ENCODE assay signal across 28 cellular contexts in the genomic region with DNA sequence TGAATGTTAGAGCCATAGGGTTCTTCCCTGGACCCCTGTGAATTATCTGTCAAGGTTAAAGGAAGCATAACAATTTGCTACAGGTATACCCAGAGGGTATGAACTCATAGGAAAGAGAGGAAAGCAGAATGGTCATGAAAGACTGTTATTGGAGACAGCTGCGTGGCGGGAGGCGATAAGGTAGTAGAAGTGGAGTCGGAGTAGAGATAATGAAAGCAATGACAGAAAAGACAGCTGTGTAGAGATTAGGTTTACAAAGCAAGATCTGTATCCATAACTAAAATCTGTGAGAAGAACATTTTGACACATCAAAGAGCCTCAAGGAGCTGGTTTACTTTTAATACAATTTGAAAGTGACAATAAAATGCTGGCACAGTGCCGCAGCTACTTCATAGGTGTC.
"Had no signal": no experiment of that assay in that cellular context is flagged by ENCODE, and none has a peak within 500 bp of the region (broad histone marks: within the 10 kb centered on the region; RNA-seq: fewer than 3 reads in every experiment).

No MANE protein-coding gene starts in this region.

- H3K4me1 Mint-ChIP-seq: activated CD4-positive, alpha-beta T cell treated with anti-CD3 and anti-CD28 coated beads, Interleukin-2, amount 10 ng/mL, durations not matched to agents 24 days and 14 days; activated naive CD4-positive, alpha-beta T cell treated with anti-CD3 and anti-CD28 coated beads, Interleukin-2, amount 50 U/mL, for 24 hours; activated naive CD8-positive, alpha-beta T cell treated with anti-CD3 and anti-CD28 coated beads, Interleukin-2, amount 10 ng/mL, durations not matched to agents 7 days and 5 days; activated T-helper 17 cell treated with anti-CD3 and anti-CD28 coated beads, Interleukin-2, amount 50 U/mL, for 72 hours had no signal

- H3K27me3 ChIP-seq: ascending aorta, cardiac muscle cell, MG63 had no signal

- H3K4me2 ChIP-seq: PC-9 had no signal

- H3K4me3 Mint-ChIP-seq: activated CD4-positive, alpha-beta T cell treated with anti-CD3 and anti-CD28 coated beads, Interleukin-2, amount 10 ng/mL, durations not matched to agents 24 days and 14 days; activated CD8-positive, alpha-beta T cell treated with anti-CD3 and anti-CD28 coated beads for 36 hours; activated naive CD4-positive, alpha-beta T cell treated with anti-CD3 and anti-CD28 coated beads, Interleukin-2, amount 50 U/mL, for 24 hours; activated naive CD8-positive, alpha-beta T cell treated with anti-CD3 and anti-CD28 coated beads, Interleukin-2, amount 10 ng/mL, durations not matched to agents 7 days and 5 days; activated T-cell treated with anti-CD3 and anti-CD28 coated beads, Interleukin-2, amount 50 U/mL, for 72 hours; activated T-helper 17 cell treated with anti-CD3 and anti-CD28 coated beads, Interleukin-2, amount 50 U/mL, for 72 hours had no signal

- H3K36me3 ChIP-seq: ascending aorta, cardiac muscle cell, MG63 had no signal

- H2AFZ ChIP-seq: PC-9 had no signal

- H3K4me3 ChIP-seq: ascending aorta, cardiac muscle cell, MG63, PC-9, SK-N-MC had no signal

- H3K36me3 Mint-ChIP-seq: activated naive CD4-positive, alpha-beta T cell treated with anti-CD3 and anti-CD28 coated beads, Interleukin-2, amount 50 U/mL, for 24 hours; activated naive CD8-positive, alpha-beta T cell treated with anti-CD3 and anti-CD28 coated beads, Interleukin-2, amount 10 ng/mL, durations not matched to agents 7 days and 5 days had no signal

- H3K27ac ChIP-seq: ascending aorta, cardiac muscle cell, PC-9, RWPE1, SK-N-MC had no signal

- H3K27ac Mint-ChIP-seq: activated CD4-positive, alpha-beta T cell treated with anti-CD3 and anti-CD28 coated beads, Interleukin-2, amount 10 ng/mL, durations not matched to agents 24 days and 14 days; activated CD8-positive, alpha-beta T cell treated with anti-CD3 and anti-CD28 coated beads for 36 hours; activated naive CD4-positive, alpha-beta T cell treated with anti-CD3 and anti-CD28 coated beads, Interleukin-2, amount 50 U/mL, for 24 hours; activated naive CD8-positive, alpha-beta T cell treated with anti-CD3 and anti-CD28 coated beads, Interleukin-2, amount 10 ng/mL, durations not matched to agents 7 days and 5 days; activated T-cell treated with anti-CD3 and anti-CD28 coated beads, Interleukin-2, amount 50 U/mL, for 72 hours; activated T-helper 17 cell treated with anti-CD3 and anti-CD28 coated beads, Interleukin-2, amount 50 U/mL, for 72 hours had no signal

- H3K27me3 Mint-ChIP-seq: activated CD4-positive, alpha-beta T cell treated with anti-CD3 and anti-CD28 coated beads, Interleukin-2, amount 10 ng/mL, durations not matched to agents 24 days and 14 days; activated CD8-positive, alpha-beta T cell treated with anti-CD3 and anti-CD28 coated beads for 36 hours; activated naive CD4-positive, alpha-beta T cell treated with anti-CD3 and anti-CD28 coated beads, Interleukin-2, amount 50 U/mL, for 24 hours; activated naive CD8-positive, alpha-beta T cell treated with anti-CD3 and anti-CD28 coated beads, Interleukin-2, amount 10 ng/mL, durations not matched to agents 7 days and 5 days; activated T-helper 17 cell treated with anti-CD3 and anti-CD28 coated beads, Interleukin-2, amount 50 U/mL, for 72 hours had no signal

- H3K9me3 ChIP-seq: ascending aorta, MG63 had no signal

- DNase-seq: activated CD4-positive, alpha-beta T cell treated with anti-CD3 and anti-CD28 coated beads, Interleukin-2, amount 10 ng/mL, durations not matched to agents 24 days and 14 days; activated CD4-positive, alpha-beta T cell treated with anti-CD3 and anti-CD28 coated beads, Interleukin-2, amount 50 U/mL, for 4 hours; activated CD8-positive, alpha-beta T cell treated with anti-CD3 and anti-CD28 coated beads for 36 hours; activated gamma-delta T cell; activated naive CD4-positive, alpha-beta T cell treated with Interleukin-2 at 50 U/mL for 16 hours; activated naive CD8-positive, alpha-beta T cell treated with anti-CD3 and anti-CD28 coated beads, Interleukin-2, amount 10 ng/mL, durations not matched to agents 7 days and 5 days; activated T-cell treated with anti-CD3 and anti-CD28 coated beads, Interleukin-2, amount 50 U/mL, for 1 hour; activated T-cell treated with anti-CD3 and anti-CD28 coated beads, Interleukin-2, amount 50 U/mL, for 72 hours; amygdala; cortex of kidney; Karpas-422; KBM-7; MG63; NCI-H1048; NCI-H146; NCI-H510A; NCI-H526; NCI-H82; NK-92 treated with Interleukin-12 subunit alpha and Interleukin-12 subunit beta, amount 100 ng/mL, for 24 hours; PC-9; SIG-M5; T1000 had no signal

- H3K4me1 ChIP-seq: ascending aorta had no signal
